ENCODE assay signal across 17 cellular contexts in the genomic region with DNA sequence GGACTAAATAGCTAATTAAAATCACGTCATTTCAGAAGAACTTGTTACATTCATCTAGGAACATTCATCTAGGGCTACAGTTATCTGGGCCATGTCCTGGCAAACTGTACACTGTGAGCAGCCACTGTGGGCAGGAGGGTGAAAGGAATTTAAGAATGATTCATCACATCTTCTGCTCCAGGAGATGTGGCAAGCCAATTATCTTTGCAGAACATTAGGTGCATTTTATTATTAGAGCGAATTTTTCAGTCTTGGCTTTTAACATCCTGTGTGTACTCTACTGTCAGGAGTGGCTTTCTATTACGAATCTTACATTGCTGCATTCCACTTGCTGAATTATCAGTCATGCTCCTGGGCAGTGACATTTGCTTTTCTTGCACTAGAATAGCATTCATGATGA.
DNase-seq lines count a peak whose midpoint lies in the region; ATAC-seq and TF ChIP-seq lines count a peak whose summit lies in the region.
"Had no signal": no experiment of that assay in that cellular context is flagged by ENCODE, and none has a peak within 500 bp of the region (broad histone marks: within the 10 kb centered on the region; RNA-seq: fewer than 3 reads in every experiment).

No MANE protein-coding gene starts in this region.

- no peak overlapping the region for H3K4me3 ChIP-seq in AG09309 (ENCODE audit: control insufficient read depth, low read depth, low read length)
- H3K4me3 ChIP-seq in astrocyte of the cerebellum (ENCODE audit: low read depth, low read length), result no peak overlapping the region
- H3K4me3 ChIP-seq: BLaER1 had no signal

- no peak for ATAC-seq in activated naive CD4-positive, alpha-beta T cell treated with anti-CD3 and anti-CD28 coated beads, Interleukin-2, amount 50 U/mL, for 72 hours
- ATAC-seq: activated CD8-positive, alpha-beta T cell treated with anti-CD3 and anti-CD28 coated beads for 36 hours had no signal

- H3K36me3 Mint-ChIP-seq in activated naive CD4-positive, alpha-beta T cell treated with anti-CD3 and anti-CD28 coated beads, Interleukin-2, amount 50 U/mL, for 72 hours, result peaks cover 7% of the 10 kb centered on the region in 2 donors

- DNase-seq in AG09309 (ENCODE audit: low read depth) (peak; percentile 32), GM04504 (ENCODE audit: low read depth) (peak; percentile 17), astrocyte of the cerebellum (ENCODE audit: low read depth) (peak; percentile 23), iris pigment epithelial cell (ENCODE audit: low read depth) (peak; percentile 52), NOMO-1 treated with DMSO at 0.1 percent for 48 hours (lab: John Stamatoyannopoulos, UW; ENCODE audit: unreplicated experiment) (no peak), SKM-1 treated with dmso at 0.1 percent for 144 hours (lab: John Stamatoyannopoulos, UW; ENCODE audit: unreplicated experiment) (no peak), SIG-M5 treated with dmso at 0.1 percent for 504 hours (lab: John Stamatoyannopoulos, UW; ENCODE audit: unreplicated experiment) (no peak)
- no peak for DNase-seq in activated naive CD4-positive, alpha-beta T cell treated with anti-CD3 and anti-CD28 coated beads, Interleukin-2, amount 50 U/mL, for 72 hours (ENCODE audit: low spot score in 2 of 2)
- DNase-seq: activated CD8-positive, alpha-beta T cell treated with anti-CD3 and anti-CD28 coated beads for 36 hours; kidney; MM.1S; NCI-H2029; NCI-H69; OCI-M1; retina; SW 1271 had no signal

- TF ChIP-seq CTCF in AG09309 (IDR thresholded peaks at IDR 0.05; ENCODE audit: control insufficient read depth, insufficient read depth, low read depth, low read length, missing control alignments) (no peak), astrocyte of the cerebellum (IDR thresholded peaks at IDR 0.05; ENCODE audit: low read depth, low read length, missing control alignments) (no peak)

- H3K9me3 Mint-ChIP-seq in activated naive CD4-positive, alpha-beta T cell treated with anti-CD3 and anti-CD28 coated beads, Interleukin-2, amount 50 U/mL, for 72 hours, result no peaks in the 10 kb centered on the region
- H3K9me3 Mint-ChIP-seq: activated CD8-positive, alpha-beta T cell treated with anti-CD3 and anti-CD28 coated beads for 36 hours had no signal

- H3K27ac Mint-ChIP-seq in activated naive CD4-positive, alpha-beta T cell treated with anti-CD3 and anti-CD28 coated beads, Interleukin-2, amount 50 U/mL, for 72 hours, result no peak overlapping the region
- H3K27ac Mint-ChIP-seq: activated CD8-positive, alpha-beta T cell treated with anti-CD3 and anti-CD28 coated beads for 36 hours had no signal

- in situ Hi-C loops in astrocyte of the cerebellum (cut with HindIII; ENCODE audit: low sequenced_read_pairs), result no loop called here

Comparison
In these comparisons a context has a peak if more than half of its experiments do, and no peak if none do; other contexts are left out.
1. DNase-seq: peak in AG09309 (single experiment), GM04504 (single experiment), astrocyte of the cerebellum (single experiment) and iris pigment epithelial cell (single experiment); none in NOMO-1 treated with DMSO at 0.1 percent for 48 hours (single experiment), SKM-1 treated with dmso at 0.1 percent for 144 hours (single experiment), activated naive CD4-positive, alpha-beta T cell treated with anti-CD3 and anti-CD28 coated beads, Interleukin-2, amount 50 U/mL, for 72 hours (0 of 2) and SIG-M5 treated with dmso at 0.1 percent for 504 hours (single experiment).